Comparison of ENCODE assay signal across 8 cellular contexts in genomic region chr5:150458819-150459557, GRCh38. TPM values are rescaled to one million over a fixed set of nuclear protein-coding genes. Genes with fewer than 3 reads are reported as not detected.
DNase-seq lines count a peak whose midpoint lies in the region; ATAC-seq and TF ChIP-seq lines count a peak whose summit lies in the region.

No MANE protein-coding gene starts in this region.

- H3K4me3 Mint-ChIP-seq in activated naive CD8-positive, alpha-beta T cell treated with anti-CD3 and anti-CD28 coated beads for 36 hours, result no peak overlapping the region

- H3K27ac ChIP-seq in SU-DHL-6 (ENCODE audit: low read depth, low read length), result no peak overlapping the region
- peak overlapping the region in 5 of 10 donors; percentile 16 to 65 (median 27) for H3K27ac ChIP-seq in heart right ventricle

- peak; percentile 59 for DNase-seq in G401 (ENCODE audit: low spot score)
- DNase-seq in LHCN-M2 (ENCODE audit: low read depth), result peak; percentile 46
- DNase-seq in activated naive CD8-positive, alpha-beta T cell treated with anti-CD3 and anti-CD28 coated beads for 36 hours, result peak; percentile 84
- peak; percentile 77 to 87 for DNase-seq in heart right ventricle
- DNase-seq in sciatic nerve (ENCODE audit: low spot score), result peak; percentile 91
- no peak for DNase-seq in cerebellar nuclear complex (lab: John Stamatoyannopoulos, UW)

- ATAC-seq in GM21717 (IDR thresholded peaks at IDR 0.05; ENCODE audit: unreplicated experiment) (peak; percentile 63), heart right ventricle (peak; percentile 92 to 97 (median 94)), sciatic nerve (peak; percentile 95)

- peak overlapping the region; percentile 49 for H3K27ac Mint-ChIP-seq in activated naive CD8-positive, alpha-beta T cell treated with anti-CD3 and anti-CD28 coated beads for 36 hours

- H2AFZ ChIP-seq in SU-DHL-6 (ENCODE audit: low read depth, low read length, severe bottlenecking), result peak overlapping the region; percentile 69

- 0 out of 2 replicates have a peak, but pooled peaks cover 3% of the 10 kb centered on the region for H3F3A ChIP-seq in SU-DHL-6 (ENCODE audit: insufficient read depth)

- intact Hi-C loops in heart right ventricle (cut with DNase I) (loop anchor here (1.0 to 10.0 kb wide), 11 partner anchors 63 to 386 kb away; partner anchors contain the start of gene IRGM (in 4 of the 10)), sciatic nerve (cut with DNase I) (loop anchor here (5.0 kb wide), 1 partner anchor 73 kb away; no protein-coding TSS in a partner anchor)

- in situ Hi-C loops in G401 (cut with HindIII; ENCODE audit: low sequenced_read_pairs), result no loop called here

- H3K4me1 Mint-ChIP-seq in activated naive CD8-positive, alpha-beta T cell treated with anti-CD3 and anti-CD28 coated beads for 36 hours, result peaks cover 16% of the 10 kb centered on the region

- no peaks in the 10 kb centered on the region for H4K20me1 ChIP-seq in SU-DHL-6 (ENCODE audit: low read depth, low read length)

- H3K9ac ChIP-seq in SU-DHL-6 (ENCODE audit: low read length), result peak overlapping the region; percentile 14; the same call in 1 of the 2 replicates

- H3K36me3 Mint-ChIP-seq in activated naive CD8-positive, alpha-beta T cell treated with anti-CD3 and anti-CD28 coated beads for 36 hours, result no peaks in the 10 kb centered on the region

- WGBS in heart right ventricle, 2 donors, result 20 to 21% methylated on average over 36 of the region's 36 CpGs

- no peaks in the 10 kb centered on the region for H3K9me3 Mint-ChIP-seq in activated naive CD8-positive, alpha-beta T cell treated with anti-CD3 and anti-CD28 coated beads for 36 hours

- no peaks in the 10 kb centered on the region for H3K79me2 ChIP-seq in SU-DHL-6 (ENCODE audit: insufficient read depth, low read length)

- no peaks in the 10 kb centered on the region for H3K27me3 Mint-ChIP-seq in activated naive CD8-positive, alpha-beta T cell treated with anti-CD3 and anti-CD28 coated beads for 36 hours

- peaks cover 0 to 33% (median 13%) of the 10 kb centered on the region in 9 donors for H3K4me1 ChIP-seq in heart right ventricle

- no peaks in the 10 kb centered on the region for H3K27me3 ChIP-seq in SU-DHL-6 (ENCODE audit: low read length)
- H3K27me3 ChIP-seq in heart right ventricle, result no peaks in the 10 kb centered on the region

- H3K9me2 ChIP-seq in SU-DHL-6 (replicated peaks; ENCODE audit: insufficient read depth, low read length), result no peaks in the 10 kb centered on the region

- TF ChIP-seq CTCF in SU-DHL-6 (IDR thresholded peaks at IDR 0.05; ENCODE audit: insufficient read depth, low read length, poor library complexity, severe bottlenecking) (peak; percentile 62), heart right ventricle (IDR thresholded peaks at IDR 0.05) (peak; percentile 78 to 89 (median 85))

- H3K4me2 ChIP-seq in SU-DHL-6 (ENCODE audit: low read depth, low read length, poor library complexity, severe bottlenecking), result peak overlapping the region; percentile 55

- H3K36me3 ChIP-seq in SU-DHL-6 (ENCODE audit: low read length) (no peaks in the 10 kb centered on the region), heart right ventricle (no peaks in the 10 kb centered on the region)

- H3K9me3 ChIP-seq in SU-DHL-6 (ENCODE audit: insufficient read depth, low read length), result no peaks in the 10 kb centered on the region
- no peaks in the 10 kb centered on the region for H3K9me3 ChIP-seq in heart right ventricle

- no peak overlapping the region for H3K4me3 ChIP-seq in SU-DHL-6 (ENCODE audit: insufficient read depth, low read length, poor library complexity, severe bottlenecking)
- peak overlapping the region in 5 of 10 donors; percentile 18 to 40 (median 32) for H3K4me3 ChIP-seq in heart right ventricle

RNA-seq across cellular contexts. Expression of gene RPS14, which starts 9.4 kb away (rescaled TPM):
- 3,973 and 5,195 TPM in 2 replicates for total RNA-seq in G401 (2014; rRNA removed; shearing (Covaris generic))
- 2,061 and 2,574 TPM in 2 replicates for total RNA-seq in LHCN-M2 (2014; rRNA removed)
- 3,886 TPM for polyA plus RNA-seq in LHCN-M2 (2012)
- total RNA-seq in activated naive CD8-positive, alpha-beta T cell treated with anti-CD3 and anti-CD28 coated beads for 36 hours, result 1,000 to 10,000 TPM; 2,978 to 3,004 TPM
- 1,000 to 10,000 TPM in 9 of 10 donors, 100 to 1,000 TPM in 1; 984 to 1,344 (median 1,239) TPM for total RNA-seq in heart right ventricle
- polyA plus RNA-seq in heart right ventricle, result 1,000 to 10,000 TPM; 1,373 to 4,233 TPM
- total RNA-seq in sciatic nerve, result 1,412 TPM

RNA-seq across cellular contexts. Expression of gene CD74, which starts 46.3 kb away (rescaled TPM):
- 118 and 123 TPM in 2 replicates for total RNA-seq in G401 (2014; rRNA removed; shearing (Covaris generic))
- total RNA-seq in LHCN-M2 (2014; rRNA removed) (1.1 and 2.6 TPM in 2 replicates), heart right ventricle (1,000 to 10,000 TPM in 1 of 10 donors, 100 to 1,000 TPM in 9; 120 to 2,270 (median 303) TPM), sciatic nerve (989 TPM)
- polyA plus RNA-seq in LHCN-M2 (2012), result 0.22 TPM
- total RNA-seq in activated naive CD8-positive, alpha-beta T cell treated with anti-CD3 and anti-CD28 coated beads for 36 hours, result 100 to 1,000 TPM; 290 to 294 TPM
- polyA plus RNA-seq in heart right ventricle, result 100 to 1,000 TPM; 211 to 298 TPM

RNA-seq across cellular contexts. Expression of gene NDST1, which starts 48.9 kb away (rescaled TPM):
- 68.1 and 76.0 TPM in 2 replicates for total RNA-seq in G401 (2014; rRNA removed; shearing (Covaris generic))
- total RNA-seq in LHCN-M2 (2014; rRNA removed) (78.6 and 83.6 TPM in 2 replicates), heart right ventricle (10 to 100 TPM; 50.3 to 86.1 (median 61.5) TPM), sciatic nerve (109 TPM)
- 139 TPM for polyA plus RNA-seq in LHCN-M2 (2012)
- total RNA-seq in activated naive CD8-positive, alpha-beta T cell treated with anti-CD3 and anti-CD28 coated beads for 36 hours, result 1 to 10 TPM; 7.1 to 7.3 TPM
- polyA plus RNA-seq in heart right ventricle, result 10 to 100 TPM; 14.8 to 15.9 TPM

Comparison
In these comparisons a context has a peak if more than half of its experiments do, and no peak if none do; other contexts are left out.
1. DNase-seq: peak in G401 (single experiment), LHCN-M2 (single experiment), activated naive CD8-positive, alpha-beta T cell treated with anti-CD3 and anti-CD28 coated beads for 36 hours (single experiment), heart right ventricle (2 of 2) and sciatic nerve (single experiment); none in cerebellar nuclear complex (0 of 2).
2. RNA of gene CD74, which starts 46.3 kb away (total RNA-seq): 989 TPM in sciatic nerve (single experiment), 120 to 2,270 TPM in heart right ventricle, 290 to 294 TPM in activated naive CD8-positive, alpha-beta T cell treated with anti-CD3 and anti-CD28 coated beads for 36 hours and 118 to 123 TPM in G401; 1.1 to 2.6 TPM in LHCN-M2; every median in the first group is over 10 times any median in the second.
3. Peak in every context shown above with its lines, with median percentiles within 50 percentile points of each other: ATAC-seq.